10 cellular contexts compared by ENCODE assay signal in the genomic region with DNA sequence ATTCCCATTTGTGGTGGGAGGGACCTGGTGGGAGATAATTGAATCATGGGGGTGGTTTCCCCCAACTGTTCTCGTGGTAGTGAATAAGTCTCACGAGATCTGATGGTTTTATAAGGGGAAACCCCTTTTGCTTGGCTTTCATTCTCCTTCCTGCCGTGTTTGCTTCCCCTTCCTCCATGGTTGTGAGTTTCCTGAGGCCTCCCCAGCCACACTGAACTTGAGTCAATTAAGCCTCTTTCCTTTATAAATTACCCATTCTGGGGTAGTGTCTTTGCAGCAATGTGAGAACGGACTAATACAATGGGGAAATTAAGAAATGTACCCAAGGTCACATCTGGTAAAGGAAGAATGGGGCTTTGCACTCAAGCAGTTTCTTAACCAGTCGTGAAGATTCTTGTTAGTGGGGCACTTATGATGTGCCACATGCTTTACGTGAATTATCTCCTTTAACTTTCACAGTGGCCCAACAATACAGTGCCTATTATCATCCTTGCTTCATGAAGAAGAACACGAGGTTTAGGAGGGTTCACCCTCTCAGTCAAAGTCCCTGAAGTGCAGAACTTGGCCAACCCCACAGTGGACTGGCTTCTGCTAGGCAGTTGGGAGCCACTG.
DNase-seq lines count a peak whose midpoint lies in the region; ATAC-seq and TF ChIP-seq lines count a peak whose summit lies in the region.
"Had no signal": no experiment of that assay in that cellular context is flagged by ENCODE, and none has a peak within 500 bp of the region (broad histone marks: within the 10 kb centered on the region; RNA-seq: fewer than 3 reads in every experiment).

No MANE protein-coding gene starts in this region.

- no peaks in the 10 kb centered on the region for H3K9me2 ChIP-seq in OCI-LY7 (ENCODE audit: insufficient read depth, low read length)

- H3K9me3 Mint-ChIP-seq in stimulated activated naive CD8-positive, alpha-beta T cell treated with anti-CD3 and anti-CD28 coated beads, Interleukin-15, Interleukin-2, amounts not matched to agents 100 ng/mL and 50 ng/mL, for 24 hours = peaks cover 6% of the 10 kb centered on the region

- no peaks in the 10 kb centered on the region for H3K79me2 ChIP-seq in OCI-LY7 (ENCODE audit: insufficient read depth, low read depth, low read length)

- no peak for TF ChIP-seq POLR2A in tibial nerve (IDR thresholded peaks at IDR 0.05)

- H3K4me3 ChIP-seq in OCI-LY7 (ENCODE audit: low read depth, low read length, poor library complexity, severe bottlenecking) (peak overlapping the region; percentile 30), duodenal mucosa (ENCODE audit: low read depth in 1 of 2, low read length in 2 of 2) (peak overlapping the region in 1 of 2 donors; percentile 4), tibial nerve (no peak overlapping the region)
- H3K4me3 ChIP-seq: K562 had no signal

- peak overlapping the region; percentile 65 for H3K4me2 ChIP-seq in OCI-LY7 (ENCODE audit: low read length)

- no peak for TF ChIP-seq EP300 in tibial nerve (IDR thresholded peaks at IDR 0.05)

- TF ChIP-seq CTCF in OCI-LY7 (conservative IDR thresholded peaks at IDR 0.05; ENCODE audit: low read length) (no peak), tibial nerve (IDR thresholded peaks at IDR 0.05) (no peak), GM10266 (IDR thresholded peaks at IDR 0.05; ENCODE audit: control insufficient read depth, insufficient read depth, low read depth, missing control alignments) (no peak)

- no peaks in the 10 kb centered on the region for H3K36me3 Mint-ChIP-seq in stimulated activated naive CD8-positive, alpha-beta T cell treated with anti-CD3 and anti-CD28 coated beads, Interleukin-15, Interleukin-2, amounts not matched to agents 100 ng/mL and 50 ng/mL, for 24 hours (ENCODE audit: low read depth)

- H3K36me3 ChIP-seq in OCI-LY7 (ENCODE audit: insufficient read depth, low read length) = no peaks in the 10 kb centered on the region
- no peaks in the 10 kb centered on the region for H3K36me3 ChIP-seq in duodenal mucosa (ENCODE audit: control insufficient read depth in 1 of 2, insufficient read depth in 2 of 2, low read length in 2 of 2)
- H3K36me3 ChIP-seq in tibial nerve = no peaks in the 10 kb centered on the region

- no peak for ATAC-seq in GM18498 (IDR thresholded peaks at IDR 0.05; ENCODE audit: unreplicated experiment)
- ATAC-seq: K562 had no signal

- no peak overlapping the region for H3K9ac ChIP-seq in duodenal mucosa (ENCODE audit: low read depth in 1 of 2, low read length in 2 of 2)

- no peaks in the 10 kb centered on the region for H3K9me3 ChIP-seq in OCI-LY7 (ENCODE audit: low read length)
- no peaks in the 10 kb centered on the region for H3K9me3 ChIP-seq in duodenal mucosa (ENCODE audit: control insufficient read depth in 1 of 2, low read length in 2 of 2)
- no peaks in the 10 kb centered on the region for H3K9me3 ChIP-seq in tibial nerve

- intact Hi-C loops in OCI-LY7 (cut with micrococcal nuclease; ENCODE audit: unreplicated experiment) = no loop called here

- 70 to 76% methylated on average over 7 of the region's 7 CpGs for WGBS in tibial nerve, 2 donors

- POLR2A ChIA-PET in OCI-LY7 (lab: Charles Lee) = interaction anchor here (0.7 to 2.1 kb wide), 9 partner anchors 11 to 413 kb away, joined by 3 to 7 read pairs (median 4); no protein-coding TSS in a partner anchor

- no peaks in the 10 kb centered on the region for H4K20me1 ChIP-seq in OCI-LY7 (ENCODE audit: insufficient read depth, low read length)

- H3K4me1 Mint-ChIP-seq in stimulated activated naive CD8-positive, alpha-beta T cell treated with anti-CD3 and anti-CD28 coated beads, Interleukin-15, Interleukin-2, amounts not matched to agents 100 ng/mL and 50 ng/mL, for 24 hours (ENCODE audit: low read depth) = peaks cover 73% of the 10 kb centered on the region

- CTCF ChIA-PET in OCI-LY7 (lab: Charles Lee; ENCODE audit: unreplicated experiment) = interaction anchor here (0.9 to 1.0 kb wide), 2 partner anchors 31 to 90 kb away, joined by 3 to 4 read pairs; no protein-coding TSS in a partner anchor

- H3K27ac Mint-ChIP-seq in stimulated activated naive CD8-positive, alpha-beta T cell treated with anti-CD3 and anti-CD28 coated beads, Interleukin-15, Interleukin-2, amounts not matched to agents 100 ng/mL and 50 ng/mL, for 24 hours = peak overlapping the region; percentile 97

- H3K27me3 Mint-ChIP-seq in stimulated activated naive CD8-positive, alpha-beta T cell treated with anti-CD3 and anti-CD28 coated beads, Interleukin-15, Interleukin-2, amounts not matched to agents 100 ng/mL and 50 ng/mL, for 24 hours = no peaks in the 10 kb centered on the region

- no TSS peak for BruUV-seq in OCI-LY7 (replicated peaks; lab: Mats Ljungman, UMichigan)

- peaks cover 34% of the 10 kb centered on the region for H3K4me1 ChIP-seq in OCI-LY7 (ENCODE audit: insufficient read depth, low read length, poor library complexity, severe bottlenecking)
- H3K4me1 ChIP-seq in duodenal mucosa (ENCODE audit: control insufficient read depth in 1 of 2, insufficient read depth in 2 of 2, low read length in 2 of 2) = peaks cover 16 to 28% of the 10 kb centered on the region in 2 donors
- H3K4me1 ChIP-seq in tibial nerve = peaks cover 0 to 25% (median 7%) of the 10 kb centered on the region in 4 donors

- DNase-seq in activated CD4-positive, alpha-beta T cell treated with anti-CD3 and anti-CD28 coated beads for 4 hours = peak; percentile 15 to 21
- no peak for DNase-seq in activated CD4-positive, alpha-beta T cell treated with anti-CD3 and anti-CD28 coated beads, Interleukin-2, amount 50 U/mL, for 4 hours
- no peak for DNase-seq in OCI-LY7 (ENCODE audit: low spot score)
- no peak for DNase-seq in tibial nerve (ENCODE audit: low spot score in 2 of 2)
- no peak for DNase-seq in GM10266 (ENCODE audit: extremely low spot score)
- DNase-seq: NCI-H524 had no signal

- H2AFZ ChIP-seq in OCI-LY7 (ENCODE audit: low read length) = peak overlapping the region; percentile 97

- H3K4me3 Mint-ChIP-seq in stimulated activated naive CD8-positive, alpha-beta T cell treated with anti-CD3 and anti-CD28 coated beads, Interleukin-15, Interleukin-2, amounts not matched to agents 100 ng/mL and 50 ng/mL, for 24 hours = peak overlapping the region; percentile 36

- H3K27me3 ChIP-seq in duodenal mucosa (ENCODE audit: control insufficient read depth in 1 of 2, insufficient read depth in 2 of 2, low read length in 2 of 2) = no peaks in the 10 kb centered on the region
- H3K27me3 ChIP-seq in tibial nerve = no peaks in the 10 kb centered on the region

- H3K27ac ChIP-seq in OCI-LY7 (ENCODE audit: low read depth, low read length, poor library complexity, severe bottlenecking) = peak overlapping the region; percentile 59
- peak overlapping the region; percentile 46 for H3K27ac ChIP-seq in duodenal mucosa (ENCODE audit: low read depth, low read length)
- peak overlapping the region in 2 of 4 donors; percentile 5 to 52 for H3K27ac ChIP-seq in tibial nerve

Comparison
In these comparisons a context has a peak if more than half of its experiments do, and no peak if none do; other contexts are left out.
1. DNase-seq: peak in activated CD4-positive, alpha-beta T cell treated with anti-CD3 and anti-CD28 coated beads for 4 hours (2 of 2); none in activated CD4-positive, alpha-beta T cell treated with anti-CD3 and anti-CD28 coated beads, Interleukin-2, amount 50 U/mL, for 4 hours (0 of 2), OCI-LY7 (single experiment), tibial nerve (0 of 2) and GM10266 (single experiment).